Comparison of ENCODE assay signal across 23 cellular contexts in genomic region chr12:62133440-62133839, GRCh38.
"Had no signal": no experiment of that assay in that cellular context is flagged by ENCODE, and none has a peak within 500 bp of the region (broad histone marks: within the 10 kb centered on the region; RNA-seq: fewer than 3 reads in every experiment).

No MANE protein-coding gene starts in this region.

- H3K36me3 ChIP-seq: esophagus muscularis mucosa, gastroesophageal sphincter, heart left ventricle, left lung, lower lobe of right lung had no signal

- H3K4me1 ChIP-seq: esophagus muscularis mucosa, gastroesophageal sphincter, heart left ventricle, lower lobe of right lung had no signal

- H3K27ac ChIP-seq: coronary artery, dorsolateral prefrontal cortex, esophagus muscularis mucosa, foreskin keratinocyte, gastroesophageal sphincter, heart left ventricle, left lung, lower lobe of right lung had no signal

- FAIRE-seq: colon, endothelial cell of umbilical vein, frontal cortex, islet of Langerhans, keratinocyte had no signal

- H3K9me3 ChIP-seq: esophagus muscularis mucosa, gastroesophageal sphincter, heart left ventricle, left lung, lower lobe of right lung, mucosa of descending colon had no signal

- H3K27me3 ChIP-seq: dorsolateral prefrontal cortex, esophagus muscularis mucosa, gastroesophageal sphincter, heart left ventricle, left lung had no signal

- ATAC-seq: foreskin keratinocyte, gastroesophageal sphincter, heart left ventricle, left cardiac atrium, left lung, left ventricle myocardium superior, lower lobe of right lung, mucosa of descending colon had no signal

- H3K4me3 ChIP-seq: coronary artery, dorsolateral prefrontal cortex, esophagus muscularis mucosa, gastroesophageal sphincter, heart left ventricle, left lung, lower lobe of right lung, mucosa of descending colon had no signal

- H3K4me3 Mint-ChIP-seq: mesothelial cell of epicardium, naive B cell had no signal

- DNase-seq: dermis blood vessel endothelial cell; dorsolateral prefrontal cortex; effector CD4-positive, alpha-beta T cell; effector memory CD4-positive, alpha-beta T cell; foreskin keratinocyte; heart left ventricle; hippocampal formation; left cardiac atrium; left lung; left ventricle myocardium superior; lower lobe of right lung; mesenchymal stem cell; mucosa of descending colon; naive B cell had no signal

- H3K36me3 Mint-ChIP-seq: mesothelial cell of epicardium, naive B cell had no signal

- H3K27ac Mint-ChIP-seq: mesothelial cell of epicardium, naive B cell had no signal

- H3K27me3 Mint-ChIP-seq: naive B cell had no signal
